Comparison of ENCODE assay signal across 32 cellular contexts in genomic region chr11:114392735-114393667, GRCh38.
"Had no signal": no experiment of that assay in that cellular context is flagged by ENCODE, and none has a peak within 500 bp of the region (broad histone marks: within the 10 kb centered on the region; RNA-seq: fewer than 3 reads in every experiment).

No MANE protein-coding gene starts in this region.

- H3K27ac ChIP-seq: adrenal gland, body of pancreas, cardiac muscle cell, colonic mucosa, epithelial cell of prostate, esophagus squamous epithelium, spleen, suprapubic skin, tibial artery, upper lobe of right lung had no signal

- H3K36me3 Mint-ChIP-seq: activated naive CD8-positive, alpha-beta T cell treated with anti-CD3 and anti-CD28 coated beads for 36 hours; mesothelial cell of epicardium; naive thymus-derived CD8-positive, alpha-beta T cell had no signal

- ATAC-seq: body of pancreas; left ventricle myocardium superior; naive thymus-derived CD8-positive, alpha-beta T cell; right cardiac atrium; upper lobe of right lung had no signal

- DNase-seq: activated B cell treated with CpG ODN at 0.5 μM for 24 hours; activated CD4-positive, alpha-beta T cell treated with anti-CD3 and anti-CD28 coated beads, Interleukin-2, amount 50 U/mL, for 4 hours; activated effector memory CD4-positive, alpha-beta T cell treated with Interleukin-2 at 50 U/mL for 16 hours; activated naive CD4-positive, alpha-beta T cell treated with Interleukin-2 at 50 U/mL for 16 hours; activated naive CD8-positive, alpha-beta T cell treated with anti-CD3 and anti-CD28 coated beads for 36 hours; activated T-cell treated with anti-CD3 and anti-CD28 coated beads for 4 hours; adrenal gland; aorta; body of pancreas; cerebellar nuclear complex; colonic mucosa; effector CD8-positive, alpha-beta T cell; esophagus squamous epithelium; foreskin melanocyte; kidney glomerular epithelial cell; left ventricle myocardium superior; mammary epithelial cell; naive thymus-derived CD8-positive, alpha-beta T cell; nucleus accumbens; posterior cingulate gyrus; right cardiac atrium; spleen; stimulated activated naive CD4-positive, alpha-beta T cell; tibial artery; upper lobe of right lung had no signal

- H3K4me3 ChIP-seq: adrenal gland, body of pancreas, cardiac muscle cell, colonic mucosa, esophagus squamous epithelium, spleen, suprapubic skin, tibial artery, upper lobe of right lung had no signal

- H3K9me3 ChIP-seq: adrenal gland, colonic mucosa, esophagus squamous epithelium, spleen, suprapubic skin, tibial artery, upper lobe of right lung had no signal

- H3K27me3 Mint-ChIP-seq: activated naive CD8-positive, alpha-beta T cell treated with anti-CD3 and anti-CD28 coated beads for 36 hours had no signal

- H3K4me1 Mint-ChIP-seq: activated B cell treated with CpG ODN at 0.5 μM for 24 hours had no signal

- H3K36me3 ChIP-seq: adrenal gland, cardiac muscle cell, colonic mucosa, esophagus squamous epithelium, spleen, suprapubic skin, tibial artery, upper lobe of right lung had no signal

- H3K4me3 Mint-ChIP-seq: activated B cell treated with CpG ODN at 0.5 μM for 24 hours; activated naive CD8-positive, alpha-beta T cell treated with anti-CD3 and anti-CD28 coated beads for 36 hours; mesothelial cell of epicardium; neural crest cell; T-helper 2 cell treated with Interferon-gamma antibody and Interleukin-4, amounts not matched to agents 5 μg/mL and 100 μg/mL, for 36 hours had no signal

- H3K27me3 ChIP-seq: body of pancreas, cardiac muscle cell, colonic mucosa, suprapubic skin, tibial artery, upper lobe of right lung had no signal

- H3K9me3 Mint-ChIP-seq: activated B cell treated with CpG ODN at 0.5 μM for 24 hours; activated naive CD8-positive, alpha-beta T cell treated with anti-CD3 and anti-CD28 coated beads for 36 hours; mesothelial cell of epicardium; naive thymus-derived CD8-positive, alpha-beta T cell; neural crest cell; T-helper 2 cell treated with Interferon-gamma antibody and Interleukin-4, amounts not matched to agents 5 μg/mL and 100 μg/mL, for 36 hours had no signal

- FAIRE-seq: endometrium had no signal

- H3K4me1 ChIP-seq: tibial artery had no signal

- H3K27ac Mint-ChIP-seq: activated B cell treated with CpG ODN at 0.5 μM for 24 hours; activated naive CD8-positive, alpha-beta T cell treated with anti-CD3 and anti-CD28 coated beads for 36 hours; mesothelial cell of epicardium; naive thymus-derived CD8-positive, alpha-beta T cell; T-helper 2 cell treated with Interferon-gamma antibody and Interleukin-4, amounts not matched to agents 5 μg/mL and 100 μg/mL, for 36 hours had no signal
